In genomic region chr12:26724309-26724702, GRCh38 we compare ENCODE assay signal across 1 cellular context.
TF ChIP-seq lines count a peak whose summit lies in the region.

No MANE protein-coding gene starts in this region.

TF ChIP-seq in A549, 52 proteins besides CTCF, POLR2A, EP300 and RAD21 (continued from another document):
- TF ChIP-seq REST (IDR thresholded peaks at IDR 0.05) (no peak), CHD4 (IDR thresholded peaks at IDR 0.05; ENCODE audit: borderline replicate concordance) (no peak), JUNB (IDR thresholded peaks at IDR 0.05) (no peak), ZSCAN20 (CRISPR knock-in tag; IDR thresholded peaks at IDR 0.05) (no peak), USF2 (IDR thresholded peaks at IDR 0.05) (no peak), EHF (CRISPR knock-in tag; IDR thresholded peaks at IDR 0.05) (no peak)
